28 cellular contexts compared by ENCODE assay signal in the genomic region with DNA sequence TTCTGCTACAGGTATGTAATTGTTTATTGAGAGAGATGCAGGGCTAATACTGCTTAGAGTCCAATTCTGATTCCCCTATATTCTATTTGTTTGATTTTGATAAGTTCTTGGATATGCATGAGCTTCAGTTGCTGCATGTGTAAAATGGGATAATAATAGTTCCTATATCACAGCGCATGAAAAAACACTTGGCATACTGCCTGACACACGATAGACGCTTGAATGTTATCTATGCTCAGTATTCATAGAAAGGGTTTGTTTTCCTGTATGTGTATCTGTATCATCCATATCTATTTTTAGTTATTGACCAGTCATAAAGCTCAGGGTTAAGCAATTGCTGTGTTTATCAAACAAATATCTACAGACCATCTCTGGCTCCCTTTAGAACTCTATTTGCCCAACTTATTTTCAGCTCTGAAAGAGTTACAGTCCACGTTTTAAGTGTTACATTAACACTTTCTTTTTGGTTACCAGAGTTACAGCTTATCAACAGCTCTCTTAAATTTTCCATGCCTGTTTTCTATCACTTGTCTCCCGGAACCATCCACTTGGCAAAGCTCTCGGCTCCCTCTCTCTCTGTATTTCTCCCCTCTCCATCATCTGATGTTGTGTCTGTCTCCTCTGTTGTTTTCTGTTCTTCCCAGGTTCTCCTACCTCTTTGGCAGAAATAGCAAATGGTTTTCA.
"Had no signal": no experiment of that assay in that cellular context is flagged by ENCODE, and none has a peak within 500 bp of the region (broad histone marks: within the 10 kb centered on the region; RNA-seq: fewer than 3 reads in every experiment).

No MANE protein-coding gene starts in this region.

- H3K4me2 ChIP-seq: smooth muscle cell had no signal

- ATAC-seq: activated CD4-positive, alpha-beta T cell treated with anti-CD3 and anti-CD28 coated beads for 36 hours; activated CD8-positive, alpha-beta memory T cell treated with anti-CD3 and anti-CD28 coated beads, Interleukin-2, amount 10 ng/mL, durations not matched to agents 7 days and 5 days; activated CD8-positive, alpha-beta T cell treated with anti-CD3 and anti-CD28 coated beads, Interleukin-2, amount 10 ng/mL, durations not matched to agents 7 days and 5 days; activated T-cell treated with anti-CD3 and anti-CD28 coated beads, Interleukin-2, amount 50 U/mL, for 72 hours; natural killer cell treated with Interleukin-12 subunit alpha and Interleukin-12 subunit beta and Interleukin-15 and Interleukin-18, amount 100 ng/mL, for 72 hours; sciatic nerve; stimulated activated memory B cell treated with anti-CD40 and anti-IgM and Interleukin-4, amounts not matched to agents 10 μg/mL and 1 μg/mL and 100 μg/mL, for 72 hours; stimulated activated naive CD8-positive, alpha-beta T cell treated with anti-CD3 and anti-CD28 coated beads, Interleukin-15, amount 100 ng/mL, for 72 hours had no signal

- H3K27ac ChIP-seq: colonic mucosa, epithelial cell of prostate, esophagus squamous epithelium had no signal

- H3K4me1 Mint-ChIP-seq: activated CD4-positive, alpha-beta T cell treated with anti-CD3 and anti-CD28 coated beads for 36 hours; activated CD8-positive, alpha-beta memory T cell treated with anti-CD3 and anti-CD28 coated beads, Interleukin-2, amount 10 ng/mL, durations not matched to agents 7 days and 5 days; memory B cell; stimulated activated memory B cell treated with anti-CD40 and anti-IgM and Interleukin-4, amounts not matched to agents 10 μg/mL and 1 μg/mL and 100 μg/mL, for 72 hours; stimulated activated naive CD8-positive, alpha-beta T cell treated with anti-CD3 and anti-CD28 coated beads, Interleukin-15, amount 100 ng/mL, for 72 hours had no signal

- H3K36me3 ChIP-seq: colonic mucosa, esophagus squamous epithelium had no signal

- H3K36me3 Mint-ChIP-seq: activated CD8-positive, alpha-beta memory T cell treated with anti-CD3 and anti-CD28 coated beads, Interleukin-2, amount 10 ng/mL, durations not matched to agents 7 days and 5 days; activated naive CD8-positive, alpha-beta T cell; memory B cell; natural killer cell treated with Interleukin-12 subunit alpha and Interleukin-12 subunit beta and Interleukin-15 and Interleukin-18, amount 100 ng/mL, for 72 hours; stimulated activated memory B cell treated with anti-CD40 and anti-IgM and Interleukin-4, amounts not matched to agents 10 μg/mL and 1 μg/mL and 100 μg/mL, for 72 hours had no signal

- H3K4me1 ChIP-seq: colonic mucosa, esophagus squamous epithelium had no signal

- H3K27ac Mint-ChIP-seq: activated CD4-positive, alpha-beta T cell treated with anti-CD3 and anti-CD28 coated beads for 36 hours; activated CD8-positive, alpha-beta memory T cell treated with anti-CD3 and anti-CD28 coated beads, Interleukin-2, amount 10 ng/mL, durations not matched to agents 7 days and 5 days; activated CD8-positive, alpha-beta T cell treated with anti-CD3 and anti-CD28 coated beads, Interleukin-2, amount 10 ng/mL, durations not matched to agents 7 days and 5 days; activated naive CD8-positive, alpha-beta T cell; activated T-cell treated with anti-CD3 and anti-CD28 coated beads, Interleukin-2, amount 50 U/mL, for 72 hours; memory B cell; natural killer cell treated with Interleukin-12 subunit alpha and Interleukin-12 subunit beta and Interleukin-15 and Interleukin-18, amount 100 ng/mL, for 72 hours; stimulated activated memory B cell treated with anti-CD40 and anti-IgM and Interleukin-4, amounts not matched to agents 10 μg/mL and 1 μg/mL and 100 μg/mL, for 72 hours; stimulated activated naive CD8-positive, alpha-beta T cell treated with anti-CD3 and anti-CD28 coated beads, Interleukin-15, amount 100 ng/mL, for 72 hours had no signal

- DNase-seq: activated CD4-positive, alpha-beta T cell treated with anti-CD3 and anti-CD28 coated beads for 36 hours; activated CD4-positive, CD25-positive, alpha-beta regulatory T cell; activated CD8-positive, alpha-beta memory T cell treated with anti-CD3 and anti-CD28 coated beads, Interleukin-2, amount 10 ng/mL, durations not matched to agents 7 days and 5 days; activated CD8-positive, alpha-beta T cell treated with anti-CD3 and anti-CD28 coated beads, Interleukin-2, amount 10 ng/mL, durations not matched to agents 7 days and 5 days; activated effector memory CD4-positive, alpha-beta T cell treated with Interleukin-2 at 50 U/mL for 16 hours; activated naive CD4-positive, alpha-beta T cell treated with Interleukin-2 at 50 U/mL for 16 hours; activated T-cell treated with anti-CD3 and anti-CD28 coated beads, Interleukin-2, amount 50 U/mL, for 72 hours; anterior cingulate cortex; cerebellar nuclear complex; colonic mucosa; effector CD8-positive, alpha-beta T cell; esophagus squamous epithelium; foreskin melanocyte; islet precursor cell; posterior cingulate gyrus; stimulated activated CD4-positive, alpha-beta T cell treated with anti-CD3 and anti-CD28 coated beads, Interleukin-1b, Interleukin-23, amount 100 ng/mL, for 48 hours; stimulated activated CD4-positive, alpha-beta T cell treated with anti-CD3 and anti-CD28 coated beads, Interleukin-4, amount 100 ng/mL, for 4 hours; stimulated activated CD8-positive, alpha-beta memory T cell treated with anti-CD3 and anti-CD28 coated beads, Interleukin-4, amount 100 ng/mL, for 48 hours; stimulated activated naive CD8-positive, alpha-beta T cell treated with anti-CD3 and anti-CD28 coated beads, Interleukin-15, amount 100 ng/mL, for 72 hours; substantia nigra; T-helper 1 cell had no signal

- H3K4me3 ChIP-seq: colonic mucosa, esophagus squamous epithelium, smooth muscle cell had no signal

- H3K4me3 Mint-ChIP-seq: activated CD4-positive, alpha-beta T cell treated with anti-CD3 and anti-CD28 coated beads for 36 hours; activated CD8-positive, alpha-beta memory T cell treated with anti-CD3 and anti-CD28 coated beads, Interleukin-2, amount 10 ng/mL, durations not matched to agents 7 days and 5 days; activated CD8-positive, alpha-beta T cell treated with anti-CD3 and anti-CD28 coated beads, Interleukin-2, amount 10 ng/mL, durations not matched to agents 7 days and 5 days; activated naive CD8-positive, alpha-beta T cell; activated T-cell treated with anti-CD3 and anti-CD28 coated beads, Interleukin-2, amount 50 U/mL, for 72 hours; memory B cell; natural killer cell treated with Interleukin-12 subunit alpha and Interleukin-12 subunit beta and Interleukin-15 and Interleukin-18, amount 100 ng/mL, for 72 hours; stimulated activated memory B cell treated with anti-CD40 and anti-IgM and Interleukin-4, amounts not matched to agents 10 μg/mL and 1 μg/mL and 100 μg/mL, for 72 hours; stimulated activated naive CD8-positive, alpha-beta T cell treated with anti-CD3 and anti-CD28 coated beads, Interleukin-15, amount 100 ng/mL, for 72 hours had no signal

- H3K9me3 ChIP-seq: colonic mucosa, esophagus squamous epithelium had no signal

- H3K27me3 Mint-ChIP-seq: activated CD4-positive, alpha-beta T cell treated with anti-CD3 and anti-CD28 coated beads for 36 hours; activated CD8-positive, alpha-beta memory T cell treated with anti-CD3 and anti-CD28 coated beads, Interleukin-2, amount 10 ng/mL, durations not matched to agents 7 days and 5 days; activated naive CD8-positive, alpha-beta T cell; natural killer cell treated with Interleukin-12 subunit alpha and Interleukin-12 subunit beta and Interleukin-15 and Interleukin-18, amount 100 ng/mL, for 72 hours; stimulated activated memory B cell treated with anti-CD40 and anti-IgM and Interleukin-4, amounts not matched to agents 10 μg/mL and 1 μg/mL and 100 μg/mL, for 72 hours; stimulated activated naive CD8-positive, alpha-beta T cell treated with anti-CD3 and anti-CD28 coated beads, Interleukin-15, amount 100 ng/mL, for 72 hours had no signal

- H3K27me3 ChIP-seq: colonic mucosa, esophagus squamous epithelium had no signal

- H3K9me3 Mint-ChIP-seq: natural killer cell treated with Interleukin-12 subunit alpha and Interleukin-12 subunit beta and Interleukin-15 and Interleukin-18, amount 100 ng/mL, for 72 hours had no signal
